Comparison of ENCODE assay signal across 1 cellular context in the genomic region with DNA sequence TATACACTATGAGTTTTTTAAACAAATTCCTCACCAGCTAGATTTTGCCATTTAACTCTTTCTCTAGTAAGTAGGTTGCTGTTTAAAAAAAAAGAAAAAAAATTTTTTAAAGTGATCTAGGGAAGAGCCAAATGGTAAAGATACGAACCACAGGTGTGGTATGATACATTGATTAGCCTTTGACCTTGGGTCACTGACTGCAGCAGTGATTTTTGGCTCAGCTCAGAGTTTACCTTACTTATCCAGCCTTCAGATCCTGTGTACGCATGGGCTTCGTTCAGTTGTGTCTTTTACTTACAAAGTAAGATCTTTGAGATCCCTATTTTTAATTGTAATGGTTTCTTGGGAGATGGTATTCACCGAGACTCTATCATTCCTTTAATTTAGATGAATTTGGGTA.
A peak's percentile ranks its signal among the peaks of the same experiment; 100 is the strongest.
TF ChIP-seq lines count a peak whose summit lies in the region.

No MANE protein-coding gene starts in this region.

TF ChIP-seq in HepG2, 621 proteins besides CTCF, POLR2A, EP300 and RAD21:
- no peak for TF ChIP-seq LBX2 (CRISPR knock-in tag; IDR thresholded peaks at IDR 0.05; ENCODE audit: borderline replicate concordance)
- 0 out of 2 replicates have a peak, but pooled peaks have one; percentile 44 for TF ChIP-seq GFI1 (CRISPR knock-in tag; IDR thresholded peaks at IDR 0.05; ENCODE audit: borderline replicate concordance)
TF ChIP-seq in HepG2: peak in this region for 1.
